In genomic region chr3:11655188-11655928, GRCh38 we compare ENCODE assay signal across 9 cellular contexts. TPM values are rescaled to one million over a fixed set of nuclear protein-coding genes. Genes with fewer than 3 reads are reported as not detected.
DNase-seq lines count a peak whose midpoint lies in the region; ATAC-seq, FAIRE-seq and TF ChIP-seq lines count a peak whose summit lies in the region.
"Had no signal": no experiment of that assay in that cellular context is flagged by ENCODE, and none has a peak within 500 bp of the region (broad histone marks: within the 10 kb centered on the region; RNA-seq: fewer than 3 reads in every experiment).

No MANE protein-coding gene starts in this region.

- H3K4me3 ChIP-seq in HepG2 (replicated peaks in 1 of 3; ENCODE audit: insufficient read depth in 1 of 3, low read depth in 2 of 3, low read length in 3 of 3): no peak overlapping the region
- no peak overlapping the region for H3K4me3 ChIP-seq in right lobe of liver
- no peak overlapping the region for H3K4me3 ChIP-seq in OCI-LY7 (ENCODE audit: low read depth, low read length, poor library complexity, severe bottlenecking)
- H3K4me3 ChIP-seq in fibroblast of lung (replicated peaks in 1 of 4; ENCODE audit: control extremely low read depth in 1 of 4, insufficient read depth in 1 of 4, low read depth in 3 of 4, low read length in 4 of 4): no peak overlapping the region
- H3K4me3 ChIP-seq in thyroid gland (replicated peaks in 1 of 3): no peak overlapping the region

- DNase-seq in HepG2 (ENCODE audit: low spot score) (no peak), right lobe of liver (no peak), OCI-LY7 (ENCODE audit: low spot score) (peak; percentile 26), fibroblast of lung (ENCODE audit: low read depth in 2 of 2) (no peak), substantia nigra (lab: John Stamatoyannopoulos, UW) (no peak), DMS79 (lab: John Stamatoyannopoulos, UW) (no peak), thyroid gland (no peak), cerebellum (ENCODE audit: low spot score) (no peak)

- no peak for TF ChIP-seq POLR2A in HepG2 (IDR thresholded peaks at IDR 0.05; ENCODE audit: insufficient read depth in 1 of 2, low read depth in 2 of 2, low read length in 2 of 2)
- no peak for TF ChIP-seq POLR2A in right lobe of liver (IDR thresholded peaks at IDR 0.05)
- TF ChIP-seq POLR2A in thyroid gland (IDR thresholded peaks at IDR 0.05): no peak

- TF ChIP-seq CTCF in HepG2 (CRISPR knock-in tag; IDR thresholded peaks at IDR 0.05) (peak; percentile 66), right lobe of liver (IDR thresholded peaks at IDR 0.05) (peak in 2 of 4 donors; percentile 16 to 23), OCI-LY7 (conservative IDR thresholded peaks at IDR 0.05; ENCODE audit: low read length) (peak; percentile 77), fibroblast of lung (conservative IDR thresholded peaks at IDR 0.05 in 1 of 2, IDR thresholded peaks at IDR 0.05 in 1 of 2; ENCODE audit: low read depth in 1 of 2, low read length in 2 of 2) (peak; percentile 17 to 43), thyroid gland (IDR thresholded peaks at IDR 0.05) (peak in 1 of 6 experiments; percentile 15)

- H3K36me3 ChIP-seq in HepG2 (replicated peaks in 1 of 2; ENCODE audit: control insufficient read depth in 1 of 2, insufficient read depth in 2 of 2, low read length in 2 of 2) (no peaks in the 10 kb centered on the region), right lobe of liver (no peaks in the 10 kb centered on the region), OCI-LY7 (ENCODE audit: insufficient read depth, low read length) (no peaks in the 10 kb centered on the region), fibroblast of lung (ENCODE audit: control insufficient read depth, insufficient read depth, low read length) (no peaks in the 10 kb centered on the region), thyroid gland (no peaks in the 10 kb centered on the region)

- H3K27me3 ChIP-seq in HepG2 (ENCODE audit: control insufficient read depth in 1 of 2, insufficient read depth in 2 of 2, low read length in 2 of 2) (no peaks in the 10 kb centered on the region), right lobe of liver (no peaks in the 10 kb centered on the region), fibroblast of lung (ENCODE audit: control insufficient read depth, insufficient read depth, low read length) (no peaks in the 10 kb centered on the region), thyroid gland (no peaks in the 10 kb centered on the region)

- TF ChIP-seq RAD21 in HepG2 (CRISPR knock-in tag; IDR thresholded peaks at IDR 0.05): no peak

- FAIRE-seq in HepG2 (lab: Jason Lieb, UNC): no peak
- FAIRE-seq: endometrium had no signal

- WGBS in HepG2 (ENCODE audit: low lambda C conversion rate): 84% methylated on average over 12 of the region's 13 CpGs
- WGBS in right lobe of liver (ENCODE audit: insufficient coverage, low coverage, low lambda C conversion rate, missing lambda C conversion rate): 69% methylated on average over 9 of the region's 13 CpGs
- 76 to 82% methylated on average over 13 of the region's 13 CpGs for WGBS in thyroid gland, 2 donors

- POLR2A ChIA-PET in HepG2 (lab: Yijun Ruan, JAX) (no interaction called here), OCI-LY7 (lab: Charles Lee) (interaction anchor here (0.5 to 1.4 kb wide), 2 partner anchors 8 to 10 kb away, joined by 3 to 4 read pairs; no protein-coding TSS in a partner anchor)

- BruUV-seq in HepG2 (replicated peaks; lab: Mats Ljungman, UMichigan): no TSS peak
- BruUV-seq in OCI-LY7 (replicated peaks; lab: Mats Ljungman, UMichigan): no TSS peak

- CTCF ChIA-PET in HepG2 (lab: Yijun Ruan, JAX; ENCODE audit: low intra/inter-chr PET ratio, low total read pairs): interaction anchor here (1.5 to 2.1 kb wide), 2 partner anchors 147 to 149 kb away, joined by 6 to 7 read pairs; no protein-coding TSS in a partner anchor
- CTCF ChIA-PET in OCI-LY7 (lab: Charles Lee; ENCODE audit: unreplicated experiment): no interaction called here

- H3K9ac ChIP-seq in HepG2 (ENCODE audit: insufficient read depth, low read depth, low read length): no peak overlapping the region
- no peak overlapping the region for H3K9ac ChIP-seq in fibroblast of lung (ENCODE audit: insufficient read depth, low read length)

- TF ChIP-seq EP300 in HepG2 (IDR thresholded peaks at IDR 0.05; ENCODE audit: low read depth in 2 of 2, low read length in 2 of 2): no peak
- no peak for TF ChIP-seq EP300 in HepG2 (CRISPR knock-in tag; IDR thresholded peaks at IDR 0.05; ENCODE audit: borderline replicate concordance)

- H3K9me3 ChIP-seq in HepG2 (ENCODE audit: low read length) (no peaks in the 10 kb centered on the region), right lobe of liver (no peaks in the 10 kb centered on the region), OCI-LY7 (ENCODE audit: low read length) (no peaks in the 10 kb centered on the region), fibroblast of lung (ENCODE audit: control insufficient read depth, insufficient read depth, low read depth, low read length) (no peaks in the 10 kb centered on the region), thyroid gland (no peaks in the 10 kb centered on the region)

- in situ Hi-C loops in HepG2 (cut with HindIII; ENCODE audit: extremely low pct_ligation_motif_present, low pct_unique_long_range_greater_than_20kb): loop anchor here (5.0 to 10.0 kb wide), 2 partner anchors 147 to 421 kb away; no protein-coding TSS in a partner anchor

- peak; percentile 66; the same call in 2 of the 3 replicates for ATAC-seq in HepG2
- ATAC-seq in right lobe of liver: no peak

- H3K27ac ChIP-seq in HepG2 (ENCODE audit: extremely low read length, insufficient read depth, low read length) (no peak overlapping the region), right lobe of liver (no peak overlapping the region), OCI-LY7 (ENCODE audit: low read depth, low read length, poor library complexity, severe bottlenecking) (no peak overlapping the region), fibroblast of lung (ENCODE audit: insufficient read depth, low read length) (no peak overlapping the region), substantia nigra (ENCODE audit: low read depth, low read length, poor library complexity, severe bottlenecking) (no peak overlapping the region), thyroid gland (no peak overlapping the region)

- H3K79me2 ChIP-seq in HepG2 (ENCODE audit: insufficient read depth, low read length): no peaks in the 10 kb centered on the region
- H3K79me2 ChIP-seq in OCI-LY7 (ENCODE audit: insufficient read depth, low read depth, low read length): no peaks in the 10 kb centered on the region
- no peaks in the 10 kb centered on the region for H3K79me2 ChIP-seq in fibroblast of lung (ENCODE audit: control insufficient read depth, insufficient read depth, low read length)

- no peaks in the 10 kb centered on the region for H3K9me2 ChIP-seq in OCI-LY7 (ENCODE audit: insufficient read depth, low read length)

- H3K4me2 ChIP-seq in HepG2 (ENCODE audit: low read depth, low read length): no peak overlapping the region
- H3K4me2 ChIP-seq in OCI-LY7 (ENCODE audit: low read length): peak overlapping the region; percentile 35
- no peak overlapping the region for H3K4me2 ChIP-seq in fibroblast of lung (ENCODE audit: extremely low read depth, insufficient read depth, low read length)

- intact Hi-C loops in HepG2 (cut with micrococcal nuclease; ENCODE audit: unreplicated experiment) (loop anchor here (1.0 to 5.0 kb wide), 2 partner anchors 149 to 192 kb away; partner anchors contain the start of gene TAMM41), right lobe of liver (cut with DNase I) (loop anchor here in 1 of 2 donors (10.0 kb wide), 1 partner anchor 281 kb away; no protein-coding TSS in a partner anchor), OCI-LY7 (cut with micrococcal nuclease; ENCODE audit: unreplicated experiment) (loop anchor here (1.0 to 2.0 kb wide), 2 partner anchors 149 to 179 kb away; no protein-coding TSS in a partner anchor), thyroid gland (cut with DNase I) (loop anchor here (5.0 kb wide), 1 partner anchor 152 kb away; no protein-coding TSS in a partner anchor)

- H2AFZ ChIP-seq in HepG2 (ENCODE audit: low read length): no peak overlapping the region
- H2AFZ ChIP-seq in OCI-LY7 (ENCODE audit: low read length): no peak overlapping the region
- no peak overlapping the region for H2AFZ ChIP-seq in fibroblast of lung (ENCODE audit: low read length)

- H3K4me1 ChIP-seq in HepG2 (ENCODE audit: insufficient read depth, low read length) (peaks cover 17% of the 10 kb centered on the region), right lobe of liver (peaks cover 0 to 17% (median 6%) of the 10 kb centered on the region in 4 donors), OCI-LY7 (ENCODE audit: insufficient read depth, low read length, poor library complexity, severe bottlenecking) (peaks cover 16% of the 10 kb centered on the region), fibroblast of lung (ENCODE audit: control insufficient read depth, extremely low read depth, insufficient read depth, low read length) (peaks cover 2% of the 10 kb centered on the region), thyroid gland (peaks cover 0 to 5% of the 10 kb centered on the region in 2 donors)

- H4K20me1 ChIP-seq in HepG2 (ENCODE audit: insufficient read depth, low read length): no peaks in the 10 kb centered on the region; the same call in 1 of the 2 replicates
- peaks cover 13% of the 10 kb centered on the region; the same call in 1 of the 2 replicates for H4K20me1 ChIP-seq in OCI-LY7 (ENCODE audit: insufficient read depth, low read length)
- no peaks in the 10 kb centered on the region for H4K20me1 ChIP-seq in fibroblast of lung (ENCODE audit: control insufficient read depth, extremely low read depth, insufficient read depth, low read length)

RNA-seq across cellular contexts. Expression of gene VGLL4, which starts 11.6 kb away (rescaled TPM):
- total RNA-seq in HepG2 (2016; rRNA removed; fragmentation: Illumina TruSeq; extraction: Trizol): 19.8 and 23.2 TPM in 2 replicates
- total RNA-seq in HepG2 (2016; cell fraction: cytosol; rRNA removed; fragmentation: Illumina TruSeq; extraction: Trizol; ENCODE audit: low read depth): 5.7 and 6.9 TPM in 2 replicates
- total RNA-seq in HepG2 (2016; cell fraction: insoluble cytoplasmic fraction; rRNA removed; fragmentation: Illumina TruSeq; extraction: Trizol): 17.4 and 24.9 TPM in 2 replicates
- total RNA-seq in HepG2 (2016; cell fraction: membrane; rRNA removed; fragmentation: Illumina TruSeq; extraction: Trizol): 14.9 and 15.9 TPM in 2 replicates
- total RNA-seq in HepG2 (2016; cell fraction: nucleus; rRNA removed; fragmentation: Illumina TruSeq; extraction: Trizol): 19.1 and 24.5 TPM in 2 replicates
- polyA plus RNA-seq in HepG2 (2011; rRNA removed): 37.9 and 39.0 TPM in 2 replicates
- polyA plus RNA-seq in HepG2 (2011; cell fraction: cytosol; rRNA removed): 24.5 and 31.8 TPM in 2 replicates
- polyA plus RNA-seq in HepG2 (2011; cell fraction: nucleus; rRNA removed): 60.5 and 94.9 TPM in 2 replicates
- 19.7 and 20.7 TPM in 2 replicates for polyA plus RNA-seq in HepG2 (2012)
- polyA plus RNA-seq in HepG2 (2016; cell fraction: cytosol; fragmentation: Illumina TruSeq; extraction: Trizol; ENCODE audit: low read depth): 11.7 and 14.1 TPM in 2 replicates
- polyA plus RNA-seq in HepG2 (2016; cell fraction: insoluble cytoplasmic fraction; fragmentation: Illumina TruSeq; extraction: Trizol; ENCODE audit: low read depth): 18.4 and 22.3 TPM in 2 replicates
- 14.3 and 15.7 TPM in 2 replicates for polyA plus RNA-seq in HepG2 (2016; cell fraction: membrane; fragmentation: Illumina TruSeq; extraction: Trizol; ENCODE audit: low read depth)
- 25.1 and 27.2 TPM in 2 replicates for polyA plus RNA-seq in HepG2 (2016; cell fraction: nucleus; fragmentation: Illumina TruSeq; extraction: Trizol; ENCODE audit: insufficient read depth, low read depth)
- 34.5 and 40.7 TPM in 2 replicates for polyA minus RNA-seq in HepG2 (2011; rRNA and poly(A)+ RNA removed; ENCODE audit: low replicate concordance)
- 14.9 and 16.5 TPM in 2 replicates for polyA minus RNA-seq in HepG2 (2011; cell fraction: cytosol; rRNA and poly(A)+ RNA removed)
- 53.2 and 54.6 TPM in 2 replicates for polyA minus RNA-seq in HepG2 (2011; cell fraction: nucleus; rRNA and poly(A)+ RNA removed)
- total RNA-seq in right lobe of liver: 10 to 100 TPM; 10.4 to 22.4 (median 15.2) TPM
- 27.9 and 36.1 TPM in 2 replicates for total RNA-seq in OCI-LY7 (2014; rRNA removed; shearing (Covaris generic))
- total RNA-seq in OCI-LY7 (2022): 55.9 and 74.5 TPM in 2 replicates
- 34.7 and 37.8 TPM in 2 replicates for total RNA-seq in fibroblast of lung
- polyA plus RNA-seq in fibroblast of lung: 17.5 and 18.4 TPM in 2 replicates
- 13.3 and 13.9 TPM in 2 replicates for polyA plus RNA-seq in fibroblast of lung (2012)
- polyA minus RNA-seq in fibroblast of lung (ENCODE audit: low replicate concordance): 12.7 and 23.8 TPM in 2 replicates
- total RNA-seq in thyroid gland: 100 to 1,000 TPM in 3 of 4 donors, 10 to 100 TPM in 1; 96.0 to 142 (median 131) TPM
- 78.3 TPM for total RNA-seq in cerebellum
